ENCODE assay signal across 11 cellular contexts in the genomic region with DNA sequence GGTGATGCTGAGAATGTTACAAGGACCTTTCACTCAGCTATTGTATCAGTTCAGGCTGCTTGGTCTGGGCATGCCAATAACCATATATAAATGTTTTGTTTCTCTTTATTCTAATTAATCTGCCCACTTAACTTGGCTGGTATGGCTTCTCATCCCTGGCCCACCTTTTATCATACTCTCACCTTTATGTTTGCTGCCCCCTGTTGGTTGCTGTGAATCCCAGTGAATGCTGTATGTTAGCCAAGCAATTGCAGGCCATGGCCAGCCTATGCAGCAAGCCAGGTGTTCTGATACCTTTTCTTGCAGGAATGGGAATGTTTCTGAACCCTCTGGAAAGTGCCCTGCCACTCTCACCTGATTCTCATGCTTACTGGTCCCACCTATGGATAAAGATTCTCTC. TPM values are rescaled to one million over a fixed set of nuclear protein-coding genes. Genes with fewer than 3 reads are reported as not detected.
DNase-seq lines count a peak whose midpoint lies in the region; ATAC-seq and TF ChIP-seq lines count a peak whose summit lies in the region.
"Had no signal": no experiment of that assay in that cellular context is flagged by ENCODE, and none has a peak within 500 bp of the region (broad histone marks: within the 10 kb centered on the region; RNA-seq: fewer than 3 reads in every experiment).

No MANE protein-coding gene starts in this region.

- H3K4me3 Mint-ChIP-seq in activated T-helper 1 cell treated with anti-CD3 and anti-CD28 coated beads, Interleukin-12 subunit alpha, Interleukin-12 subunit beta, Interleukin-2, Interleukin-4 antibody, amounts not matched to agents 30 ng/mL and 10 ng/mL and 1 ng/mL, durations not matched to agents 14 hours and 24 hours and 36 hours: no peak overlapping the region
- no peak overlapping the region for H3K4me3 Mint-ChIP-seq in stimulated activated memory B cell treated with anti-CD40 and anti-IgM and Interleukin-4, amounts not matched to agents 10 μg/mL and 1 μg/mL and 100 μg/mL, for 72 hours

- H3K9me3 Mint-ChIP-seq in activated T-helper 1 cell treated with anti-CD3 and anti-CD28 coated beads, Interleukin-12 subunit alpha, Interleukin-12 subunit beta, Interleukin-2, Interleukin-4 antibody, amounts not matched to agents 30 ng/mL and 10 ng/mL and 1 ng/mL, durations not matched to agents 14 hours and 24 hours and 36 hours: peaks cover 8% of the 10 kb centered on the region
- H3K9me3 Mint-ChIP-seq in stimulated activated memory B cell treated with anti-CD40 and anti-IgM and Interleukin-4, amounts not matched to agents 10 μg/mL and 1 μg/mL and 100 μg/mL, for 72 hours: peaks cover 8% of the 10 kb centered on the region

- intact Hi-C loops in activated T-helper 1 cell treated with anti-CD3 and anti-CD28 coated beads, Interleukin-12 subunit alpha, Interleukin-12 subunit beta, Interleukin-2, Interleukin-4 antibody, amounts not matched to agents 30 ng/mL and 10 ng/mL and 1 ng/mL, durations not matched to agents 14 hours and 24 hours and 36 hours (cut with micrococcal nuclease): no loop called here

- no peaks in the 10 kb centered on the region for H3K27me3 ChIP-seq in osteoblast (ENCODE audit: insufficient read depth, low read length)
- H3K27me3 ChIP-seq: cardiac muscle cell, sigmoid colon had no signal

- in situ Hi-C loops in astrocyte of the cerebellum (cut with HindIII; ENCODE audit: low sequenced_read_pairs): no loop called here

- ATAC-seq in stimulated activated memory B cell treated with anti-CD40 and anti-IgM and Interleukin-4, amounts not matched to agents 10 μg/mL and 1 μg/mL and 100 μg/mL, for 72 hours: no peak

- no peaks in the 10 kb centered on the region for H3K4me1 Mint-ChIP-seq in activated T-helper 1 cell treated with anti-CD3 and anti-CD28 coated beads, Interleukin-12 subunit alpha, Interleukin-12 subunit beta, Interleukin-2, Interleukin-4 antibody, amounts not matched to agents 30 ng/mL and 10 ng/mL and 1 ng/mL, durations not matched to agents 14 hours and 24 hours and 36 hours (ENCODE audit: low read depth)
- no peaks in the 10 kb centered on the region for H3K4me1 Mint-ChIP-seq in stimulated activated memory B cell treated with anti-CD40 and anti-IgM and Interleukin-4, amounts not matched to agents 10 μg/mL and 1 μg/mL and 100 μg/mL, for 72 hours

- H3K36me3 Mint-ChIP-seq in activated T-helper 1 cell treated with anti-CD3 and anti-CD28 coated beads, Interleukin-12 subunit alpha, Interleukin-12 subunit beta, Interleukin-2, Interleukin-4 antibody, amounts not matched to agents 30 ng/mL and 10 ng/mL and 1 ng/mL, durations not matched to agents 14 hours and 24 hours and 36 hours (ENCODE audit: low read depth): no peaks in the 10 kb centered on the region
- H3K36me3 Mint-ChIP-seq in stimulated activated memory B cell treated with anti-CD40 and anti-IgM and Interleukin-4, amounts not matched to agents 10 μg/mL and 1 μg/mL and 100 μg/mL, for 72 hours: no peaks in the 10 kb centered on the region

- H3K9me3 ChIP-seq in osteoblast (ENCODE audit: low read depth, low read length): no peaks in the 10 kb centered on the region
- H3K9me3 ChIP-seq: sigmoid colon had no signal

- no peaks in the 10 kb centered on the region for H4K20me1 ChIP-seq in osteoblast (ENCODE audit: insufficient read depth, low read length)

- TF ChIP-seq CTCF in LNCAP (IDR thresholded peaks at IDR 0.05) (peak; percentile 64; the same call in 1 of the 2 replicates), astrocyte of the cerebellum (IDR thresholded peaks at IDR 0.05; ENCODE audit: low read depth, low read length, missing control alignments) (peak; percentile 29), osteoblast (IDR thresholded peaks at IDR 0.05; ENCODE audit: extremely low read depth, low read depth, low read length) (peak; percentile 36)

- no peak overlapping the region for H3K4me3 ChIP-seq in astrocyte of the cerebellum (ENCODE audit: low read depth, low read length)
- H3K4me3 ChIP-seq in osteoblast (ENCODE audit: insufficient read depth, low read length): no peak overlapping the region
- H3K4me3 ChIP-seq: cardiac muscle cell, sigmoid colon had no signal

- no peaks in the 10 kb centered on the region for H3K27me3 Mint-ChIP-seq in activated T-helper 1 cell treated with anti-CD3 and anti-CD28 coated beads, Interleukin-12 subunit alpha, Interleukin-12 subunit beta, Interleukin-2, Interleukin-4 antibody, amounts not matched to agents 30 ng/mL and 10 ng/mL and 1 ng/mL, durations not matched to agents 14 hours and 24 hours and 36 hours (ENCODE audit: insufficient read depth)
- H3K27me3 Mint-ChIP-seq in stimulated activated memory B cell treated with anti-CD40 and anti-IgM and Interleukin-4, amounts not matched to agents 10 μg/mL and 1 μg/mL and 100 μg/mL, for 72 hours: no peaks in the 10 kb centered on the region

- no peaks in the 10 kb centered on the region for H3K4me1 ChIP-seq in osteoblast (ENCODE audit: insufficient read depth, low read length)
- H3K4me1 ChIP-seq: sigmoid colon had no signal

- DNase-seq in NCI-H526 (lab: John Stamatoyannopoulos, UW) (peak; percentile 32 to 65), NCI-H526 treated with DMSO at 0.1 percent for 48 hours (lab: John Stamatoyannopoulos, UW) (no peak), astrocyte of the cerebellum (ENCODE audit: low read depth) (no peak), osteoblast (ENCODE audit: insufficient read length, low spot score, missing footprints) (peak; percentile 0)
- no peak for DNase-seq in activated T-helper 1 cell treated with anti-CD3 and anti-CD28 coated beads, Interleukin-12 subunit alpha, Interleukin-12 subunit beta, Interleukin-2, Interleukin-4 antibody, amounts not matched to agents 30 ng/mL and 10 ng/mL and 1 ng/mL, durations not matched to agents 14 hours and 24 hours and 36 hours (ENCODE audit: low spot score)
- no peak for DNase-seq in stimulated activated CD4-positive, alpha-beta T cell treated with anti-CD3 and anti-CD28 coated beads, Interleukin-4, amount 100 ng/mL, for 24 hours
- DNase-seq: DMS79 treated with DMSO at 0.1 percent for 48 hours, sigmoid colon had no signal

- no peak overlapping the region for H3K4me2 ChIP-seq in osteoblast (ENCODE audit: insufficient read depth, low read length)

- no peak overlapping the region for H2AFZ ChIP-seq in osteoblast (ENCODE audit: low read length)

- no peaks in the 10 kb centered on the region for H3K79me2 ChIP-seq in osteoblast (ENCODE audit: insufficient read depth, low read length)

- no peak overlapping the region for H3K27ac ChIP-seq in osteoblast (ENCODE audit: low read depth, low read length)
- H3K27ac ChIP-seq: cardiac muscle cell, sigmoid colon had no signal

- H3K27ac Mint-ChIP-seq in activated T-helper 1 cell treated with anti-CD3 and anti-CD28 coated beads, Interleukin-12 subunit alpha, Interleukin-12 subunit beta, Interleukin-2, Interleukin-4 antibody, amounts not matched to agents 30 ng/mL and 10 ng/mL and 1 ng/mL, durations not matched to agents 14 hours and 24 hours and 36 hours: no peak overlapping the region
- H3K27ac Mint-ChIP-seq in stimulated activated memory B cell treated with anti-CD40 and anti-IgM and Interleukin-4, amounts not matched to agents 10 μg/mL and 1 μg/mL and 100 μg/mL, for 72 hours: no peak overlapping the region

- no peaks in the 10 kb centered on the region for H3K36me3 ChIP-seq in osteoblast (ENCODE audit: insufficient read depth, low read length)
- H3K36me3 ChIP-seq: cardiac muscle cell, sigmoid colon had no signal

RNA-seq across cellular contexts. Expression of a gene that starts 54.6 kb away (rescaled TPM):
- not detected in 2 replicates for total RNA-seq in osteoblast
- not detected in 2 replicates for total RNA-seq in activated T-helper 1 cell treated with anti-CD3 and anti-CD28 coated beads, Interleukin-12 subunit alpha, Interleukin-12 subunit beta, Interleukin-2, Interleukin-4 antibody, amounts not matched to agents 30 ng/mL and 10 ng/mL and 1 ng/mL, durations not matched to agents 14 hours and 24 hours and 36 hours

Comparison
In these comparisons a context has a peak if more than half of its experiments do, and no peak if none do; other contexts are left out.
1. DNase-seq: peak in NCI-H526 (2 of 2) and osteoblast (single experiment); none in NCI-H526 treated with DMSO at 0.1 percent for 48 hours (single experiment), astrocyte of the cerebellum (single experiment), activated T-helper 1 cell treated with anti-CD3 and anti-CD28 coated beads, Interleukin-12 subunit alpha, Interleukin-12 subunit beta, Interleukin-2, Interleukin-4 antibody, amounts not matched to agents 30 ng/mL and 10 ng/mL and 1 ng/mL, durations not matched to agents 14 hours and 24 hours and 36 hours (single experiment) and stimulated activated CD4-positive, alpha-beta T cell treated with anti-CD3 and anti-CD28 coated beads, Interleukin-4, amount 100 ng/mL, for 24 hours (single experiment).
2. Peak in every context shown above with its lines, with median percentiles within 50 percentile points of each other: CTCF ChIP-seq.